8 cellular contexts compared by ENCODE assay signal in genomic region chr2:161238559-161239415, GRCh38.
DNase-seq lines count a peak whose midpoint lies in the region; ATAC-seq and TF ChIP-seq lines count a peak whose summit lies in the region.

No MANE protein-coding gene starts in this region.

- H3K36me3 ChIP-seq in endocrine pancreas (ENCODE audit: control insufficient read depth, insufficient read depth, low read length), result no peaks in the 10 kb centered on the region

- H3K27ac Mint-ChIP-seq in memory B cell, result peak overlapping the region; percentile 65

- no peaks in the 10 kb centered on the region for H3K9me3 Mint-ChIP-seq in memory B cell

- no peaks in the 10 kb centered on the region for H3K27me3 ChIP-seq in endocrine pancreas (ENCODE audit: control insufficient read depth, insufficient read depth, low read length)

- peak overlapping the region; percentile 38 for H3K9ac ChIP-seq in endocrine pancreas (ENCODE audit: control insufficient read depth, insufficient read depth, low read length)

- TF ChIP-seq CTCF in GM10248 (IDR thresholded peaks at IDR 0.05; ENCODE audit: control extremely low read depth, extremely low read depth, low read depth, missing control alignments) (peak; percentile 1), HFF-Myc (IDR thresholded peaks at IDR 0.05; ENCODE audit: low read depth, low read length, missing control alignments) (no peak)

- peak; percentile 66 for ATAC-seq in memory B cell (ENCODE audit: low read depth)
- no peak for ATAC-seq in HG03469 (IDR thresholded peaks at IDR 0.05; ENCODE audit: unreplicated experiment)

- H3K4me3 ChIP-seq in HFF-Myc (replicated peaks; ENCODE audit: low read depth, low read length) (peak overlapping the region; percentile 46), endocrine pancreas (ENCODE audit: control insufficient read depth, insufficient read depth, low read length) (no peak overlapping the region)

- H3K4me3 Mint-ChIP-seq in memory B cell, result peak overlapping the region; percentile 94

- CTCF ChIA-PET in GM10248 (lab: Yijun Ruan, JAX), result interaction anchor here (1.8 to 1.9 kb wide), 3 partner anchors 7 to 16 kb away, joined by 4 to 20 read pairs (median 9); no protein-coding TSS in a partner anchor

- H3K9me3 ChIP-seq in endocrine pancreas (ENCODE audit: control insufficient read depth, low read length), result no peaks in the 10 kb centered on the region

- POLR2A ChIA-PET in GM10248 (lab: Yijun Ruan, JAX), result no interaction called here

- H3K4me1 ChIP-seq in endocrine pancreas (ENCODE audit: control insufficient read depth, insufficient read depth, low read length), result peaks cover 3% of the 10 kb centered on the region

- H3K36me3 Mint-ChIP-seq in memory B cell, result peaks cover 2% of the 10 kb centered on the region

- H3K4me1 Mint-ChIP-seq in memory B cell, result peaks cover 26% of the 10 kb centered on the region

- DNase-seq in GM10248 (ENCODE audit: extremely low spot score) (peak; percentile 46), HFF-Myc (ENCODE audit: extremely low read depth, low read depth) (no peak), NCI-H2171 (lab: John Stamatoyannopoulos, UW) (peak; percentile 73), activated T-cell treated with anti-CD3 and anti-CD28 coated beads for 1 hour (ENCODE audit: low read depth) (peak; percentile 44), memory B cell (ENCODE audit: low spot score in 2 of 2) (peak; percentile 25 to 44)
- peak in 2 of 3 donors; percentile 29 to 42 for DNase-seq in stimulated activated CD4-positive, alpha-beta T cell treated with anti-CD3 and anti-CD28 coated beads, TNF-alpha, amount 100 ng/mL, for 48 hours (ENCODE audit: low read depth in 3 of 3)

- no peaks in the 10 kb centered on the region for H3K27me3 Mint-ChIP-seq in memory B cell
